Comparison of ENCODE assay signal across 1 cellular context in genomic region chr10:106716375-106716774, GRCh38.
TF ChIP-seq lines count a peak whose summit lies in the region.

No MANE protein-coding gene starts in this region.

TF ChIP-seq in SK-N-SH, 30 proteins besides CTCF, POLR2A, EP300 and RAD21 (continued from another document):
- TF ChIP-seq NFIC (IDR thresholded peaks at IDR 0.05; ENCODE audit: borderline replicate concordance) (no peak), USF1 (IDR thresholded peaks at IDR 0.05; ENCODE audit: borderline replicate concordance, low read depth) (no peak), SMC3 (IDR thresholded peaks at IDR 0.05; ENCODE audit: low read depth, low read length) (no peak), RFX5 (IDR thresholded peaks at IDR 0.05; ENCODE audit: low read length) (no peak)
- TF ChIP-seq, protein P1, sequence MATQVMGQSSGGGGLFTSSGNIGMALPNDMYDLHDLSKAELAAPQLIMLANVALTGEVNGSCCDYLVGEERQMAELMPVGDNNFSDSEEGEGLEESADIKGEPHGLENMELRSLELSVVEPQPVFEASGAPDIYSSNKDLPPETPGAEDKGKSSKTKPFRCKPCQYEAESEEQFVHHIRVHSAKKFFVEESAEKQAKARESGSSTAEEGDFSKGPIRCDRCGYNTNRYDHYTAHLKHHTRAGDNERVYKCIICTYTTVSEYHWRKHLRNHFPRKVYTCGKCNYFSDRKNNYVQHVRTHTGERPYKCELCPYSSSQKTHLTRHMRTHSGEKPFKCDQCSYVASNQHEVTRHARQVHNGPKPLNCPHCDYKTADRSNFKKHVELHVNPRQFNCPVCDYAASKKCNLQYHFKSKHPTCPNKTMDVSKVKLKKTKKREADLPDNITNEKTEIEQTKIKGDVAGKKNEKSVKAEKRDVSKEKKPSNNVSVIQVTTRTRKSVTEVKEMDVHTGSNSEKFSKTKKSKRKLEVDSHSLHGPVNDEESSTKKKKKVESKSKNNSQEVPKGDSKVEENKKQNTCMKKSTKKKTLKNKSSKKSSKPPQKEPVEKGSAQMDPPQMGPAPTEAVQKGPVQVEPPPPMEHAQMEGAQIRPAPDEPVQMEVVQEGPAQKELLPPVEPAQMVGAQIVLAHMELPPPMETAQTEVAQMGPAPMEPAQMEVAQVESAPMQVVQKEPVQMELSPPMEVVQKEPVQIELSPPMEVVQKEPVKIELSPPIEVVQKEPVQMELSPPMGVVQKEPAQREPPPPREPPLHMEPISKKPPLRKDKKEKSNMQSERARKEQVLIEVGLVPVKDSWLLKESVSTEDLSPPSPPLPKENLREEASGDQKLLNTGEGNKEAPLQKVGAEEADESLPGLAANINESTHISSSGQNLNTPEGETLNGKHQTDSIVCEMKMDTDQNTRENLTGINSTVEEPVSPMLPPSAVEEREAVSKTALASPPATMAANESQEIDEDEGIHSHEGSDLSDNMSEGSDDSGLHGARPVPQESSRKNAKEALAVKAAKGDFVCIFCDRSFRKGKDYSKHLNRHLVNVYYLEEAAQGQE (IDR thresholded peaks at IDR 0.05; ENCODE audit: low read depth, low read length): no peak
